Comparison of ENCODE assay signal across 2 cellular contexts in genomic region chr6:107098436-107099307, GRCh38.
A peak's percentile ranks its signal among the peaks of the same experiment; 100 is the strongest.
TF ChIP-seq lines count a peak whose summit lies in the region.

No MANE protein-coding gene starts in this region.

TF ChIP-seq in HEK293, 187 proteins besides CTCF, POLR2A, EP300 and RAD21 (continued from another document):
- TF ChIP-seq REST (tag by site-specific recombination; IDR thresholded peaks at IDR 0.05) (0 out of 2 replicates have a peak, but pooled peaks have one; percentile 30), INSM2 (tag by site-specific recombination; IDR thresholded peaks at IDR 0.05) (no peak), ZNF311 (tag by site-specific recombination; IDR thresholded peaks at IDR 0.05; ENCODE audit: borderline replicate concordance) (no peak), SCRT1 (tag by site-specific recombination; IDR thresholded peaks at IDR 0.05; ENCODE audit: borderline replicate concordance) (no peak), ZFHX2 (tag by site-specific recombination; conservative IDR thresholded peaks at IDR 0.05) (peak; percentile 70), ZNF433 (tag by site-specific recombination; IDR thresholded peaks at IDR 0.05; ENCODE audit: low read depth) (no peak), ZNF791 (tag by site-specific recombination; IDR thresholded peaks at IDR 0.05) (no peak), ZNF266 (tag by site-specific recombination; IDR thresholded peaks at IDR 0.05; ENCODE audit: low read depth) (no peak), KLF8 (tag by site-specific recombination; IDR thresholded peaks at IDR 0.05) (no peak), ZNF623 (tag by site-specific recombination; IDR thresholded peaks at IDR 0.05) (no peak), MYNN (tag by site-specific recombination; IDR thresholded peaks at IDR 0.05; ENCODE audit: borderline replicate concordance) (no peak), ZNF23 (tag by site-specific recombination; IDR thresholded peaks at IDR 0.05; ENCODE audit: borderline replicate concordance) (no peak), ZBTB26 (tag by site-specific recombination; optimal IDR thresholded peaks at IDR 0.05) (peak; percentile 6), ZNF654 (tag by site-specific recombination; IDR thresholded peaks at IDR 0.05; ENCODE audit: low read depth) (no peak), ZNF571 (tag by site-specific recombination; IDR thresholded peaks at IDR 0.05) (no peak), ZBTB6 (tag by site-specific recombination; IDR thresholded peaks at IDR 0.05) (no peak), ZNF416 (tag by site-specific recombination; IDR thresholded peaks at IDR 0.05) (no peak), ZNF335 (tag by site-specific recombination; conservative IDR thresholded peaks at IDR 0.05) (no peak), ZIC2 (tag by site-specific recombination; IDR thresholded peaks at IDR 0.05) (peak; percentile 77), EGR2 (tag by site-specific recombination; IDR thresholded peaks at IDR 0.05; ENCODE audit: low read depth) (peak; percentile 74)
TF ChIP-seq in HEK293: peak in this region for 5.

TF ChIP-seq in GM12878, 131 proteins besides CTCF, POLR2A, EP300 and RAD21 (continues in another document):
- TF ChIP-seq RUNX3 (IDR thresholded peaks at IDR 0.05; ENCODE audit: low read length) (peak; percentile 27; the same call in 1 of the 2 replicates), TAF1 (IDR thresholded peaks at IDR 0.05; ENCODE audit: borderline replicate concordance, low read depth, low read length) (no peak), MYB (IDR thresholded peaks at IDR 0.05; ENCODE audit: borderline replicate concordance, low read depth, low read length) (no peak), BRCA1 (IDR thresholded peaks at IDR 0.05; ENCODE audit: low read depth, low read length) (no peak), EED (IDR thresholded peaks at IDR 0.05; ENCODE audit: low read depth) (no peak), ZBTB4 (CRISPR knock-in tag; IDR thresholded peaks at IDR 0.05) (no peak), EGR1 (IDR thresholded peaks at IDR 0.05; ENCODE audit: borderline replicate concordance in 1 of 2, low read depth in 2 of 2, low read length in 2 of 2) (peak in 1 of 2 experiments; percentile 94; a peak in 2 of 3 replicates), CUX1 (IDR thresholded peaks at IDR 0.05; ENCODE audit: insufficient replicate concordance, low read depth, low read length) (no peak), PRDM15 (CRISPR knock-in tag; IDR thresholded peaks at IDR 0.05) (no peak), ZNF24 (IDR thresholded peaks at IDR 0.05) (no peak), HSF1 (IDR thresholded peaks at IDR 0.05; ENCODE audit: low read depth, low read length) (no peak), ZNF207 (IDR thresholded peaks at IDR 0.05; ENCODE audit: borderline replicate concordance) (no peak), ATF2 (IDR thresholded peaks at IDR 0.05; ENCODE audit: low read length) (peak; percentile 45; the same call in 1 of the 2 replicates), FOS (IDR thresholded peaks at IDR 0.05; ENCODE audit: borderline replicate concordance, extremely low read depth, insufficient read length) (no peak), KDM1A (IDR thresholded peaks at IDR 0.05; ENCODE audit: borderline replicate concordance) (no peak), RELB (IDR thresholded peaks at IDR 0.05; ENCODE audit: low read depth) (no peak), YY1 (IDR thresholded peaks at IDR 0.05; ENCODE audit: low read depth, low read length) (no peak), NFIC (IDR thresholded peaks at IDR 0.05; ENCODE audit: low read depth, low read length) (peak; percentile 44; the same call in 1 of the 2 replicates), ZNF592 (IDR thresholded peaks at IDR 0.05) (no peak), CEBPB (IDR thresholded peaks at IDR 0.05; ENCODE audit: borderline replicate concordance in 1 of 2, low read depth in 2 of 2, low read length in 2 of 2) (no peak), ATF7 (IDR thresholded peaks at IDR 0.05; ENCODE audit: low read depth) (0 out of 2 replicates have a peak, but pooled peaks have one; percentile 15), CREM (IDR thresholded peaks at IDR 0.05; ENCODE audit: low read depth) (no peak), ZNF274 (IDR thresholded peaks at IDR 0.05; ENCODE audit: insufficient read depth, insufficient read length) (no peak), RFX5 (IDR thresholded peaks at IDR 0.05; ENCODE audit: low read depth, low read length) (no peak), TCF7 (IDR thresholded peaks at IDR 0.05; ENCODE audit: borderline replicate concordance) (no peak)
